1 cellular context compared by ENCODE assay signal in the genomic region with DNA sequence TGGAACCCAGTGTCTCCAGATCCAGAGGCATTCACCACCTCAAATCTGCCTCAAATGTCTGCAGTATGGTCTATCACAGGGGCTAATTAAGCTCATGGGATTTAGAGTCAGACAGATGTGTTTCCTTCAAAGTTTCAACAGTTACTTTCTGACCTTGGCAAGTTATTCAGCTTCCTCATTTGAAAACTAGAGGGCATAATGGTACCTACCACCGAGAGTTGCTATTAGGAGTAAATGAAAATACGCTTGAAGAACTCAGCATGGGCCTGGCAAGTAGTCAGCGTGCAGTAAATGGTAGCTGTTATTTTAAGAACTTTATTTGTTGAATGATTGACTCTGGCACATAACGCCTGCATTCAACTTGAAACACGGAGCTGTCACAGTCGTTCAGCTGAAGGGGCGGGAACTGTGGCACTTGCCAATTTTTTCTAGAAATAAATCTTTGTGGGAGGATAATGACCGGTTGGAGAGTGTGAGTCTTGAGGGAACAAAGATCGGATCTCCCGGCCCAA.
TF ChIP-seq lines count a peak whose summit lies in the region.

No MANE protein-coding gene starts in this region.

TF ChIP-seq in K562, 482 proteins besides CTCF, POLR2A, EP300 and RAD21 (continued from another document and continues in another):
- TF ChIP-seq, protein P1, sequence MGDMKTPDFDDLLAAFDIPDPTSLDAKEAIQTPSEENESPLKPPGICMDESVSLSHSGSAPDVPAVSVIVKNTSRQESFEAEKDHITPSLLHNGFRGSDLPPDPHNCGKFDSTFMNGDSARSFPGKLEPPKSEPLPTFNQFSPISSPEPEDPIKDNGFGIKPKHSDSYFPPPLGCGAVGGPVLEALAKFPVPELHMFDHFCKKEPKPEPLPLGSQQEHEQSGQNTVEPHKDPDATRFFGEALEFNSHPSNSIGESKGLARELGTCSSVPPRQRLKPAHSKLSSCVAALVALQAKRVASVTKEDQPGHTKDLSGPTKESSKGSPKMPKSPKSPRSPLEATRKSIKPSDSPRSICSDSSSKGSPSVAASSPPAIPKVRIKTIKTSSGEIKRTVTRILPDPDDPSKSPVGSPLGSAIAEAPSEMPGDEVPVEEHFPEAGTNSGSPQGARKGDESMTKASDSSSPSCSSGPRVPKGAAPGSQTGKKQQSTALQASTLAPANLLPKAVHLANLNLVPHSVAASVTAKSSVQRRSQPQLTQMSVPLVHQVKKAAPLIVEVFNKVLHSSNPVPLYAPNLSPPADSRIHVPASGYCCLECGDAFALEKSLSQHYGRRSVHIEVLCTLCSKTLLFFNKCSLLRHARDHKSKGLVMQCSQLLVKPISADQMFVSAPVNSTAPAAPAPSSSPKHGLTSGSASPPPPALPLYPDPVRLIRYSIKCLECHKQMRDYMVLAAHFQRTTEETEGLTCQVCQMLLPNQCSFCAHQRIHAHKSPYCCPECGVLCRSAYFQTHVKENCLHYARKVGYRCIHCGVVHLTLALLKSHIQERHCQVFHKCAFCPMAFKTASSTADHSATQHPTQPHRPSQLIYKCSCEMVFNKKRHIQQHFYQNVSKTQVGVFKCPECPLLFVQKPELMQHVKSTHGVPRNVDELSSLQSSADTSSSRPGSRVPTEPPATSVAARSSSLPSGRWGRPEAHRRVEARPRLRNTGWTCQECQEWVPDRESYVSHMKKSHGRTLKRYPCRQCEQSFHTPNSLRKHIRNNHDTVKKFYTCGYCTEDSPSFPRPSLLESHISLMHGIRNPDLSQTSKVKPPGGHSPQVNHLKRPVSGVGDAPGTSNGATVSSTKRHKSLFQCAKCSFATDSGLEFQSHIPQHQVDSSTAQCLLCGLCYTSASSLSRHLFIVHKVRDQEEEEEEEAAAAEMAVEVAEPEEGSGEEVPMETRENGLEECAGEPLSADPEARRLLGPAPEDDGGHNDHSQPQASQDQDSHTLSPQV (IDR thresholded peaks at IDR 0.05) = peak; percentile 79
- TF ChIP-seq ZKSCAN8 (CRISPR knock-in tag; IDR thresholded peaks at IDR 0.05) = peak; percentile 80; the same call in 1 of the 2 replicates
- TF ChIP-seq KDM1A (IDR thresholded peaks at IDR 0.05) = peak in 1 of 2 experiments; percentile 77; a peak in 2 of 4 replicates
- TF ChIP-seq, protein P2, sequence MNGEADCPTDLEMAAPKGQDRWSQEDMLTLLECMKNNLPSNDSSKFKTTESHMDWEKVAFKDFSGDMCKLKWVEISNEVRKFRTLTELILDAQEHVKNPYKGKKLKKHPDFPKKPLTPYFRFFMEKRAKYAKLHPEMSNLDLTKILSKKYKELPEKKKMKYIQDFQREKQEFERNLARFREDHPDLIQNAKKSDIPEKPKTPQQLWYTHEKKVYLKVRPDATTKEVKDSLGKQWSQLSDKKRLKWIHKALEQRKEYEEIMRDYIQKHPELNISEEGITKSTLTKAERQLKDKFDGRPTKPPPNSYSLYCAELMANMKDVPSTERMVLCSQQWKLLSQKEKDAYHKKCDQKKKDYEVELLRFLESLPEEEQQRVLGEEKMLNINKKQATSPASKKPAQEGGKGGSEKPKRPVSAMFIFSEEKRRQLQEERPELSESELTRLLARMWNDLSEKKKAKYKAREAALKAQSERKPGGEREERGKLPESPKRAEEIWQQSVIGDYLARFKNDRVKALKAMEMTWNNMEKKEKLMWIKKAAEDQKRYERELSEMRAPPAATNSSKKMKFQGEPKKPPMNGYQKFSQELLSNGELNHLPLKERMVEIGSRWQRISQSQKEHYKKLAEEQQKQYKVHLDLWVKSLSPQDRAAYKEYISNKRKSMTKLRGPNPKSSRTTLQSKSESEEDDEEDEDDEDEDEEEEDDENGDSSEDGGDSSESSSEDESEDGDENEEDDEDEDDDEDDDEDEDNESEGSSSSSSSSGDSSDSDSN (IDR thresholded peaks at IDR 0.05; ENCODE audit: borderline replicate concordance in 1 of 2, low read depth in 2 of 2, low read length in 2 of 2) = no peak
- TF ChIP-seq PHB (CRISPR knock-in tag; IDR thresholded peaks at IDR 0.05) = peak; percentile 33; the same call in 1 of the 2 replicates
- peak; percentile 51; the same call in 1 of the 2 replicates for TF ChIP-seq NFIC (IDR thresholded peaks at IDR 0.05)
- TF ChIP-seq, protein P3, sequence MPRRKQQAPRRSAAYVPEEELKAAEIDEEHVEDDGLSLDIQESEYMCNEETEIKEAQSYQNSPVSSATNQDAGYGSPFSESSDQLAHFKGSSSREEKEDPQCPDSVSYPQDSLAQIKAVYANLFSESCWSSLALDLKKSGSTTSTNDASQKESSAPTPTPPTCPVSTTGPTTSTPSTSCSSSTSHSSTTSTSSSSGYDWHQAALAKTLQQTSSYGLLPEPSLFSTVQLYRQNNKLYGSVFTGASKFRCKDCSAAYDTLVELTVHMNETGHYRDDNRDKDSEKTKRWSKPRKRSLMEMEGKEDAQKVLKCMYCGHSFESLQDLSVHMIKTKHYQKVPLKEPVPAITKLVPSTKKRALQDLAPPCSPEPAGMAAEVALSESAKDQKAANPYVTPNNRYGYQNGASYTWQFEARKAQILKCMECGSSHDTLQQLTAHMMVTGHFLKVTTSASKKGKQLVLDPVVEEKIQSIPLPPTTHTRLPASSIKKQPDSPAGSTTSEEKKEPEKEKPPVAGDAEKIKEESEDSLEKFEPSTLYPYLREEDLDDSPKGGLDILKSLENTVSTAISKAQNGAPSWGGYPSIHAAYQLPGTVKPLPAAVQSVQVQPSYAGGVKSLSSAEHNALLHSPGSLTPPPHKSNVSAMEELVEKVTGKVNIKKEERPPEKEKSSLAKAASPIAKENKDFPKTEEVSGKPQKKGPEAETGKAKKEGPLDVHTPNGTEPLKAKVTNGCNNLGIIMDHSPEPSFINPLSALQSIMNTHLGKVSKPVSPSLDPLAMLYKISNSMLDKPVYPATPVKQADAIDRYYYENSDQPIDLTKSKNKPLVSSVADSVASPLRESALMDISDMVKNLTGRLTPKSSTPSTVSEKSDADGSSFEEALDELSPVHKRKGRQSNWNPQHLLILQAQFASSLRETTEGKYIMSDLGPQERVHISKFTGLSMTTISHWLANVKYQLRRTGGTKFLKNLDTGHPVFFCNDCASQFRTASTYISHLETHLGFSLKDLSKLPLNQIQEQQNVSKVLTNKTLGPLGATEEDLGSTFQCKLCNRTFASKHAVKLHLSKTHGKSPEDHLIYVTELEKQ (CRISPR knock-in tag; IDR thresholded peaks at IDR 0.05) = peak; percentile 68; the same call in 1 of the 2 replicates
- TF ChIP-seq EZH2 (IDR thresholded peaks at IDR 0.05; ENCODE audit: borderline replicate concordance, low read depth, low read length) = no peak
- TF ChIP-seq ZNF589 (CRISPR knock-in tag; IDR thresholded peaks at IDR 0.05; ENCODE audit: low read depth) = 0 out of 2 replicates have a peak, but pooled peaks have one; percentile 16
- peak; percentile 78; the same call in 1 of the 2 replicates for TF ChIP-seq TGIF2 (CRISPR knock-in tag; IDR thresholded peaks at IDR 0.05)
- 0 out of 2 replicates have a peak, but pooled peaks have one; percentile 19 for TF ChIP-seq PYGO2 (tag; IDR thresholded peaks at IDR 0.05)
- TF ChIP-seq, protein P4, sequence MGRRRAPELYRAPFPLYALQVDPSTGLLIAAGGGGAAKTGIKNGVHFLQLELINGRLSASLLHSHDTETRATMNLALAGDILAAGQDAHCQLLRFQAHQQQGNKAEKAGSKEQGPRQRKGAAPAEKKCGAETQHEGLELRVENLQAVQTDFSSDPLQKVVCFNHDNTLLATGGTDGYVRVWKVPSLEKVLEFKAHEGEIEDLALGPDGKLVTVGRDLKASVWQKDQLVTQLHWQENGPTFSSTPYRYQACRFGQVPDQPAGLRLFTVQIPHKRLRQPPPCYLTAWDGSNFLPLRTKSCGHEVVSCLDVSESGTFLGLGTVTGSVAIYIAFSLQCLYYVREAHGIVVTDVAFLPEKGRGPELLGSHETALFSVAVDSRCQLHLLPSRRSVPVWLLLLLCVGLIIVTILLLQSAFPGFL (CRISPR knock-in tag; IDR thresholded peaks at IDR 0.05) = peak; percentile 43; the same call in 1 of the 2 replicates
- TF ChIP-seq HDAC3 (IDR thresholded peaks at IDR 0.05; ENCODE audit: borderline replicate concordance, partially characterized antibody) = peak; percentile 43
- no peak for TF ChIP-seq CREM (IDR thresholded peaks at IDR 0.05; ENCODE audit: low read depth)
- peak; percentile 38; the same call in 1 of the 2 replicates for TF ChIP-seq DMBX1 (CRISPR knock-in tag; IDR thresholded peaks at IDR 0.05; ENCODE audit: borderline replicate concordance)
- TF ChIP-seq, protein P5, sequence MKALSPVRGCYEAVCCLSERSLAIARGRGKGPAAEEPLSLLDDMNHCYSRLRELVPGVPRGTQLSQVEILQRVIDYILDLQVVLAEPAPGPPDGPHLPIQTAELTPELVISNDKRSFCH (CRISPR knock-in tag; IDR thresholded peaks at IDR 0.05) = no peak
- TF ChIP-seq, protein P5 (tag; IDR thresholded peaks at IDR 0.05) = 0 out of 2 replicates have a peak, but pooled peaks have one; percentile 18
- peak; percentile 90; the same call in 1 of the 2 replicates for TF ChIP-seq ZNF197 (CRISPR knock-in tag; IDR thresholded peaks at IDR 0.05; ENCODE audit: low read depth)
- TF ChIP-seq ZSCAN29 (IDR thresholded peaks at IDR 0.05) = no peak
- no peak for TF ChIP-seq NR1H2 (CRISPR knock-in tag; IDR thresholded peaks at IDR 0.05)
- TF ChIP-seq, protein P6, sequence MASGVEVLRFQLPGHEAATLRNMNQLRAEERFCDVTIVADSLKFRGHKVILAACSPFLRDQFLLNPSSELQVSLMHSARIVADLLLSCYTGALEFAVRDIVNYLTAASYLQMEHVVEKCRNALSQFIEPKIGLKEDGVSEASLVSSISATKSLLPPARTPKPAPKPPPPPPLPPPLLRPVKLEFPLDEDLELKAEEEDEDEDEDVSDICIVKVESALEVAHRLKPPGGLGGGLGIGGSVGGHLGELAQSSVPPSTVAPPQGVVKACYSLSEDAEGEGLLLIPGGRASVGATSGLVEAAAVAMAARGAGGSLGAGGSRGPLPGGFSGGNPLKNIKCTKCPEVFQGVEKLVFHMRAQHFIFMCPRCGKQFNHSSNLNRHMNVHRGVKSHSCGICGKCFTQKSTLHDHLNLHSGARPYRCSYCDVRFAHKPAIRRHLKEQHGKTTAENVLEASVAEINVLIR (CRISPR knock-in tag; IDR thresholded peaks at IDR 0.05) = 0 out of 2 replicates have a peak, but pooled peaks have one; percentile 8
- TF ChIP-seq ZNF384 (IDR thresholded peaks at IDR 0.05; ENCODE audit: low read depth, low read length) = peak; percentile 35; the same call in 1 of the 2 replicates
- peak; percentile 44; the same call in 1 of the 2 replicates for TF ChIP-seq ZNF239 (CRISPR knock-in tag; IDR thresholded peaks at IDR 0.05)
- no peak for TF ChIP-seq KAT7 (CRISPR knock-in tag; IDR thresholded peaks at IDR 0.05; ENCODE audit: borderline replicate concordance)
- peak in 1 of 2 experiments; percentile 49; a peak in 1 of 4 replicates for TF ChIP-seq SIN3A (IDR thresholded peaks at IDR 0.05; ENCODE audit: borderline replicate concordance in 2 of 2, control insufficient read depth in 1 of 2, low read depth in 2 of 2, low read length in 2 of 2)
- TF ChIP-seq, protein P7, sequence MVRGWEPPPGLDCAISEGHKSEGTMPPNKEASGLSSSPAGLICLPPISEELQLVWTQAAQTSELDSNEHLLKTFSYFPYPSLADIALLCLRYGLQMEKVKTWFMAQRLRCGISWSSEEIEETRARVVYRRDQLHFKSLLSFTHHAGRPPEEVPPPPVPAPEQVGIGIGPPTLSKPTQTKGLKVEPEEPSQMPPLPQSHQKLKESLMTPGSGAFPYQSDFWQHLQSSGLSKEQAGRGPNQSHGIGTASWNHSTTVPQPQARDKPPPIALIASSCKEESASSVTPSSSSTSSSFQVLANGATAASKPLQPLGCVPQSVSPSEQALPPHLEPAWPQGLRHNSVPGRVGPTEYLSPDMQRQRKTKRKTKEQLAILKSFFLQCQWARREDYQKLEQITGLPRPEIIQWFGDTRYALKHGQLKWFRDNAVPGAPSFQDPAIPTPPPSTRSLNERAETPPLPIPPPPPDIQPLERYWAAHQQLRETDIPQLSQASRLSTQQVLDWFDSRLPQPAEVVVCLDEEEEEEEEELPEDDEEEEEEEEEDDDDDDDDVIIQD (CRISPR knock-in tag; IDR thresholded peaks at IDR 0.05) = no peak
- TF ChIP-seq, protein P8, sequence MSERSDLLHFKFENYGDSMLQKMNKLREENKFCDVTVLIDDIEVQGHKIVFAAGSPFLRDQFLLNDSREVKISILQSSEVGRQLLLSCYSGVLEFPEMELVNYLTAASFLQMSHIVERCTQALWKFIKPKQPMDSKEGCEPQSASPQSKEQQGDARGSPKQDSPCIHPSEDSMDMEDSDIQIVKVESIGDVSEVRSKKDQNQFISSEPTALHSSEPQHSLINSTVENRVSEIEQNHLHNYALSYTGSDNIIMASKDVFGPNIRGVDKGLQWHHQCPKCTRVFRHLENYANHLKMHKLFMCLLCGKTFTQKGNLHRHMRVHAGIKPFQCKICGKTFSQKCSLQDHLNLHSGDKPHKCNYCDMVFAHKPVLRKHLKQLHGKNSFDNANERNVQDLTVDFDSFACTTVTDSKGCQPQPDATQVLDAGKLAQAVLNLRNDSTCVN (CRISPR knock-in tag; IDR thresholded peaks at IDR 0.05) = peak; percentile 3; the same call in 1 of the 2 replicates
- 0 out of 2 replicates have a peak, but pooled peaks have one; percentile 48 for TF ChIP-seq MECOM (CRISPR knock-in tag; IDR thresholded peaks at IDR 0.05)
- peak; percentile 87 for TF ChIP-seq MEIS2 (IDR thresholded peaks at IDR 0.05; ENCODE audit: partially characterized antibody)
- TF ChIP-seq KLF10 (CRISPR knock-in tag; IDR thresholded peaks at IDR 0.05) = 0 out of 2 replicates have a peak, but pooled peaks have one; percentile 24
- TF ChIP-seq, protein P9, sequence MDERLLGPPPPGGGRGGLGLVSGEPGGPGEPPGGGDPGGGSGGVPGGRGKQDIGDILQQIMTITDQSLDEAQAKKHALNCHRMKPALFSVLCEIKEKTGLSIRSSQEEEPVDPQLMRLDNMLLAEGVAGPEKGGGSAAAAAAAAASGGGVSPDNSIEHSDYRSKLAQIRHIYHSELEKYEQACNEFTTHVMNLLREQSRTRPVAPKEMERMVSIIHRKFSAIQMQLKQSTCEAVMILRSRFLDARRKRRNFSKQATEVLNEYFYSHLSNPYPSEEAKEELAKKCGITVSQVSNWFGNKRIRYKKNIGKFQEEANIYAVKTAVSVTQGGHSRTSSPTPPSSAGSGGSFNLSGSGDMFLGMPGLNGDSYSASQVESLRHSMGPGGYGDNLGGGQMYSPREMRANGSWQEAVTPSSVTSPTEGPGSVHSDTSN (CRISPR knock-in tag; IDR thresholded peaks at IDR 0.05; ENCODE audit: low read depth) = no peak
- TF ChIP-seq, protein P9 (tag; conservative IDR thresholded peaks at IDR 0.05; ENCODE audit: low read depth) = peak; percentile 81
- no peak for TF ChIP-seq TRIM24 (IDR thresholded peaks at IDR 0.05)
- 0 out of 2 replicates have a peak, but pooled peaks have one; percentile 24 for TF ChIP-seq DPF2 (IDR thresholded peaks at IDR 0.05)
- peak; percentile 71 for TF ChIP-seq MEF2D (tag; conservative IDR thresholded peaks at IDR 0.05; ENCODE audit: low read depth)
- peak; percentile 14 for TF ChIP-seq DACH1 (IDR thresholded peaks at IDR 0.05; ENCODE audit: partially characterized antibody)
- no peak; the same call in 1 of the 2 replicates for TF ChIP-seq JUND (IDR thresholded peaks at IDR 0.05; ENCODE audit: borderline replicate concordance, low read depth, low read length)
- TF ChIP-seq JUND (tag; IDR thresholded peaks at IDR 0.05; ENCODE audit: borderline replicate concordance, low read depth, low read length) = 0 out of 3 replicates have a peak, but pooled peaks have one; percentile 5
